7 cellular contexts compared by ENCODE assay signal in the genomic region with DNA sequence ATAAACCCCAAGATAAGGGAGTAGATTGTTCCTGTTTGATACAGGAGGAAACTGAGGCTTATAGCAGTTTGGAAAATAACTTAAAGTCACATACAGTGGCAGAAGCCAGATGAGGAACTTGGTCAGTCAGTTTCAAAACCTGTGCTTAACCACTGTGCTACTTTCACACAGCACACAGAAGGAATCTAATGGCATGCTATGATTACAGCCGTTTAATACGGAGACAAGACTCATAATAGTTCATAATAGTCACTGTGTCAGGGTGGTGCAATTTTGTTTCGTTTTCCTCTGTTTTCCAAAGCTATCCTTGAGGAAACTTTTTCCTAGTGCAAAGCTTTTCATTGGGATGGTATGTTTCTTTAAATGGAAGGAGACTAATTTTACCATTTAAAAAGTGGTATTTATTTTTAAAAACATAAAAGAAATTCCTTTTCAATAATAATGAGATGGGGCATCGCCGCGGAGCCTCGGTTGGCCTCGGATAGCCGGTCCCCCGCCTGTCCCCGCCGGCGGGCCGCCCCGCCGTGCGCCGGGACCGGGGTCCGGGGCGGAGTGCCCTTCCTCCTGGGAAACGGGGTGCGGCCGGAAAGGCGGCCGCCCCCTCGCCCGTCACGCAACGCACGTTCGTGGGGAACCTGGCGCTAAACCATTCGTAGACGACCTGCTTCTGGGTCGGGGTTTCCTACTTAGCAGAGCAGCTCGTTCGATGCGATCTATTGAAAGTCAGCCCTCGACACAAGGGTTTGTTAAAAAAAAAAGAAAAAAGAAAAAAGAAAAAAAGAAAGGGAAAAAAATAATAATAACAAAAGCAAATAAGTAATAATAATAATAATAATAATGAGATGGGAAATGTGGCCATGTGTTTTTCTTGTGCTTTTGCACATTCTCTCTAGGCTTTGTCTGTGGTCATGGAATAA.
DNase-seq lines count a peak whose midpoint lies in the region; ATAC-seq and TF ChIP-seq lines count a peak whose summit lies in the region.

No MANE protein-coding gene starts in this region.

- ATAC-seq in GM18868 (IDR thresholded peaks at IDR 0.05; ENCODE audit: unreplicated experiment) (peak; percentile 94), HG02759 (IDR thresholded peaks at IDR 0.05; ENCODE audit: unreplicated experiment) (peak; percentile 70)

- DNase-seq in SJSA1 (ENCODE audit: low read depth in 1 of 2, low spot score in 2 of 2) (peak in 1 of 2 experiments; percentile 41), fibroblast of mammary gland (ENCODE audit: low read depth) (peak; percentile 45), DMS79 treated with DMSO at 0.1 percent for 48 hours (lab: John Stamatoyannopoulos, UW) (no peak)
- no peak for DNase-seq in stimulated activated CD4-positive, alpha-beta T cell treated with anti-CD3 and anti-CD28 coated beads, Interleukin-1b, Interleukin-23, amount 100 ng/mL, for 48 hours

- H3K36me3 ChIP-seq in SJSA1 (no peaks in the 10 kb centered on the region), skeletal muscle tissue (ENCODE audit: control insufficient read depth in 3 of 3, insufficient read depth in 3 of 3, low read length in 3 of 3) (no peaks in the 10 kb centered on the region)

- H3K4me3 ChIP-seq in SJSA1 (peak overlapping the region; percentile 45), fibroblast of mammary gland (ENCODE audit: control insufficient read depth, low read depth, low read length) (peak overlapping the region; percentile 40), skeletal muscle tissue (ENCODE audit: low read length in 3 of 3) (peak overlapping the region; percentile 30 to 48 (median 37))

- peaks cover 6% of the 10 kb centered on the region; the same call in 1 of the 2 replicates for H3K9me3 ChIP-seq in SJSA1 (replicated peaks)
- peaks cover 0 to 4% (median 0%) of the 10 kb centered on the region in 3 donors for H3K9me3 ChIP-seq in skeletal muscle tissue (ENCODE audit: control insufficient read depth in 3 of 3, low read length in 3 of 3)

- H3K27ac ChIP-seq in SJSA1: peak overlapping the region; percentile 87
- no peak overlapping the region for H3K27ac ChIP-seq in skeletal muscle tissue (ENCODE audit: low read depth, low read length)

- H3K9ac ChIP-seq in skeletal muscle tissue (ENCODE audit: low read depth in 1 of 3, low read length in 3 of 3): no peak overlapping the region

- TF ChIP-seq CTCF in fibroblast of mammary gland (conservative IDR thresholded peaks at IDR 0.05; ENCODE audit: control insufficient read depth, insufficient read depth, low read depth, low read length): no peak

- peaks cover 31% of the 10 kb centered on the region for H3K4me1 ChIP-seq in SJSA1 (replicated peaks)
- H3K4me1 ChIP-seq in skeletal muscle tissue (ENCODE audit: control insufficient read depth in 3 of 3, insufficient read depth in 3 of 3, low read length in 3 of 3): no peaks in the 10 kb centered on the region

- no peaks in the 10 kb centered on the region for H3K27me3 ChIP-seq in SJSA1 (replicated peaks)
- peaks cover 0 to 3% (median 0%) of the 10 kb centered on the region in 3 donors for H3K27me3 ChIP-seq in skeletal muscle tissue (ENCODE audit: control insufficient read depth in 3 of 3, insufficient read depth in 3 of 3, low read length in 3 of 3)
